ENCODE assay signal across 8 cellular contexts in the genomic region with DNA sequence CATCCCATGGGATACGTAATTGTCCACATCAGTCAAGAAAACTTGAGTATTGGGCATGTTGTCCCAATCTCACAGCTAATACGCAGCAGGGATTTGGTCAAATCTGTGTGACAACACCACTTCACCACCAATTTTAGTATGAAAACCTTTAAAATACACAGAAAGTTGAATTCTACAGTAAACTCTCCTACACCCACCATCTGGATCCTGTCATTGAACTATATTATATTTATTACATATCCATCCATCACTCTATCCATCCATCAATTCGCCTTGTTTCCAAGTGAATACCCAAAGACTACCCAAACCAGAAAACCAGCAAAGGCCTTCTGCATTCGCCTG. TPM values are rescaled to one million over a fixed set of nuclear protein-coding genes. Genes with fewer than 3 reads are reported as not detected.
DNase-seq lines count a peak whose midpoint lies in the region; ATAC-seq and TF ChIP-seq lines count a peak whose summit lies in the region.

No MANE protein-coding gene starts in this region.

- H3K27ac ChIP-seq in DND-41 (ENCODE audit: low read length) (peak overlapping the region; percentile 95), PC-3 (ENCODE audit: low read length) (no peak overlapping the region), prostate gland (peak overlapping the region; percentile 95 to 96)

- CTCF ChIA-PET in PC-3 (lab: Charles Lee), result interaction anchor here (0.6 kb wide), 1 partner anchor 37 kb away, joined by 9 read pairs; no protein-coding TSS in a partner anchor

- H3K27me3 ChIP-seq in DND-41 (ENCODE audit: insufficient read depth, low read length, poor library complexity) (no peaks in the 10 kb centered on the region), PC-3 (ENCODE audit: low read length) (no peaks in the 10 kb centered on the region), prostate gland (replicated peaks; ENCODE audit: insufficient read depth) (no peaks in the 10 kb centered on the region)

- DNase-seq in DND-41 (no peak), PC-3 (no peak), epidermal melanocyte (ENCODE audit: insufficient read length, low spot score) (peak; percentile 15), prostate gland (ENCODE audit: low spot score) (no peak), hippocampal formation (lab: John Stamatoyannopoulos, UW) (no peak)
- DNase-seq in activated CD4-positive, alpha-beta T cell treated with anti-CD3 and anti-CD28 coated beads for 4 hours, result no peak

- peak overlapping the region; percentile 69 for H3K4me2 ChIP-seq in DND-41 (ENCODE audit: insufficient read depth, low read length)
- peak overlapping the region; percentile 97 for H3K4me2 ChIP-seq in PC-3 (ENCODE audit: low read length)

- POLR2A ChIA-PET in PC-3 (lab: Charles Lee; ENCODE audit: unreplicated experiment), result no interaction called here

- H3F3A ChIP-seq in PC-3 (ENCODE audit: low read length, unreplicated experiment), result no peaks in the 10 kb centered on the region

- no peaks in the 10 kb centered on the region for H3K36me3 ChIP-seq in DND-41 (ENCODE audit: insufficient read depth, low read length)
- no peaks in the 10 kb centered on the region for H3K36me3 ChIP-seq in PC-3 (ENCODE audit: low read depth, low read length)
- H3K36me3 ChIP-seq in prostate gland, result no peaks in the 10 kb centered on the region

- H3K79me2 ChIP-seq in DND-41 (ENCODE audit: insufficient read depth, low read length) (peaks cover 66% of the 10 kb centered on the region), PC-3 (ENCODE audit: low read length) (peaks cover 40% of the 10 kb centered on the region)

- H4K20me1 ChIP-seq in DND-41 (ENCODE audit: insufficient read depth, low read length) (peaks cover 6% of the 10 kb centered on the region; the same call in 1 of the 2 replicates), PC-3 (ENCODE audit: low read length) (peaks cover 14% of the 10 kb centered on the region)

- H3K4me1 ChIP-seq in DND-41 (ENCODE audit: insufficient read depth, low read length) (peaks cover 64% of the 10 kb centered on the region), PC-3 (ENCODE audit: insufficient read depth, low read length) (peaks cover 34% of the 10 kb centered on the region), prostate gland (replicated peaks) (peaks cover 8% of the 10 kb centered on the region)

- peak overlapping the region; percentile 96 for H2AFZ ChIP-seq in DND-41 (ENCODE audit: low read depth, low read length)
- peak overlapping the region; percentile 100 for H2AFZ ChIP-seq in PC-3 (ENCODE audit: low read length)

- H3K9me3 ChIP-seq in DND-41 (ENCODE audit: insufficient read depth, low read length, severe bottlenecking), result no peaks in the 10 kb centered on the region
- H3K9me3 ChIP-seq in PC-3 (ENCODE audit: low read length), result no peaks in the 10 kb centered on the region
- H3K9me3 ChIP-seq in prostate gland, result no peaks in the 10 kb centered on the region

- no peak for TF ChIP-seq POLR2A in prostate gland (IDR thresholded peaks at IDR 0.05)

- BruUV-seq in PC-3 (replicated peaks; lab: Mats Ljungman, UMichigan), result no TSS peak

- H3K4me3 ChIP-seq in DND-41 (ENCODE audit: low read depth in 1 of 2, low read length in 2 of 2) (peak overlapping the region; percentile 88 to 90; a peak in 3 of 4 replicates), PC-3 (ENCODE audit: low read length) (peak overlapping the region; percentile 98), prostate gland (peak overlapping the region; percentile 39 to 59)

- WGBS in prostate gland, result 71% methylated on average over 4 of the region's 4 CpGs

- intact Hi-C loops in PC-3 (cut with micrococcal nuclease) (loop anchor here (2.0 to 10.0 kb wide), 2 partner anchors 40 to 286 kb away; no protein-coding TSS in a partner anchor), prostate gland (cut with DNase I) (loop anchor here (2.0 kb wide), 1 partner anchor 28 kb away; a partner anchor contains a TSS)

- ATAC-seq in DND-41 (ENCODE audit: insufficient read depth, low read depth) (no peak), PC-3 (no peak), HG03565 (IDR thresholded peaks at IDR 0.05; ENCODE audit: unreplicated experiment) (no peak), HG02884 (IDR thresholded peaks at IDR 0.05; ENCODE audit: unreplicated experiment) (no peak)

- TF ChIP-seq CTCF in DND-41 (IDR thresholded peaks at IDR 0.05; ENCODE audit: borderline replicate concordance, extremely low read depth, low read length, poor library complexity, severe bottlenecking) (no peak), PC-3 (conservative IDR thresholded peaks at IDR 0.05; ENCODE audit: low read depth, low read length) (no peak; the same call in 1 of the 2 replicates), prostate gland (IDR thresholded peaks at IDR 0.05) (peak in 1 of 4 experiments; percentile 4)

- no peaks in the 10 kb centered on the region for H3K9me2 ChIP-seq in PC-3 (replicated peaks; ENCODE audit: low read length)

- H3K9ac ChIP-seq in DND-41 (ENCODE audit: low read depth, low read length), result peak overlapping the region; percentile 78
- H3K9ac ChIP-seq in PC-3 (ENCODE audit: low read length), result no peak overlapping the region

RNA-seq across cellular contexts. Expression of a gene that starts 0.8 kb away (rescaled TPM):
- total RNA-seq in PC-3 (2014; rRNA removed) (3.7 and 4.2 TPM in 2 replicates), prostate gland (10 to 100 TPM in 1 of 2 donors, 1 to 10 TPM in 1; 6.0 to 12.5 TPM)

RNA-seq across cellular contexts. Expression of a gene that starts 1.0 kb away (rescaled TPM):
- total RNA-seq in PC-3 (2014; rRNA removed) (16.4 and 16.7 TPM in 2 replicates), prostate gland (10 to 100 TPM in 1 of 2 donors, 1 to 10 TPM in 1; 8.2 to 15.7 TPM)

RNA-seq across cellular contexts. Expression of a gene that starts 28.1 kb away (rescaled TPM):
- total RNA-seq in PC-3 (2014; rRNA removed) (0.87 and 1.6 TPM in 2 replicates), prostate gland (1 to 10 TPM in 1 of 2 donors, under 1 TPM in 1; 0.91 to 4.7 TPM)

RNA-seq across cellular contexts. Expression of a gene that starts 28.3 kb away (rescaled TPM):
- total RNA-seq in PC-3 (2014; rRNA removed) (78.2 and 87.6 TPM in 2 replicates), prostate gland (10 to 100 TPM; 59.8 to 67.7 TPM)
